In the genomic region with DNA sequence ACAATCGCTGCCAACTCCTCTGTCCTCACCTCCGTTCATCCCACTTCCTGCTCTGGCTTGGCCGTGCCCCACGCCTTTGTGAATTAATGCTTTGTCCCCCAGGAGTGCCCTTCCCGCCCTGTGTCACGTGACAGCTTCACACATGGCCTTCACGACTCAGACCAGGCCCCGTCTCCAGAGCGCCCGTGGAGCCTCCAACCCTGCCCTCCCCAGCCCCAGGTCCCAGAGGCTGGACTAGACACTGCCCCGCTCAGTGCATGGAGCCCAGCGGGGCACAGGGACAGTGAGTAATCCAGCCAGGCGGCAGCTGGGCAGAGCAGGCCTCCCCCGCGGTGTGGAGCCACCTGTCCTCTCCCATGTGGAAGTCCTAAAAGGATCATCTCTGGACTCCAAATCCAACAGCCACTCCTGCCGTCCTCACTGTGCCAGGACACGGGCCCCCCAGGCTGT, we compare ENCODE assay signal across 20 cellular contexts. TPM values are rescaled to one million over a fixed set of nuclear protein-coding genes. Genes with fewer than 3 reads are reported as not detected.
"Had no signal": no experiment of that assay in that cellular context is flagged by ENCODE, and none has a peak within 500 bp of the region (broad histone marks: within the 10 kb centered on the region; RNA-seq: fewer than 3 reads in every experiment).

No MANE protein-coding gene starts in this region.

- H3K4me3 Mint-ChIP-seq: activated CD8-positive, alpha-beta T cell treated with anti-CD3 and anti-CD28 coated beads, Interleukin-2, amount 10 ng/mL, durations not matched to agents 7 days and 5 days; activated naive CD8-positive, alpha-beta T cell treated with anti-CD3 and anti-CD28 coated beads, Interleukin-2, amount 10 ng/mL, durations not matched to agents 7 days and 5 days; immature natural killer cell; natural killer cell had no signal

- H3K4me3 ChIP-seq: breast epithelium, dorsolateral prefrontal cortex, prostate gland, sigmoid colon, suprapubic skin, upper lobe of left lung had no signal

- H3K36me3 ChIP-seq: breast epithelium, prostate gland, sigmoid colon, suprapubic skin, upper lobe of left lung had no signal

- H3K9me3 Mint-ChIP-seq: activated naive CD8-positive, alpha-beta T cell treated with anti-CD3 and anti-CD28 coated beads, Interleukin-2, amount 10 ng/mL, durations not matched to agents 7 days and 5 days; immature natural killer cell; natural killer cell had no signal

- H3K36me3 Mint-ChIP-seq: activated naive CD8-positive, alpha-beta T cell treated with anti-CD3 and anti-CD28 coated beads, Interleukin-2, amount 10 ng/mL, durations not matched to agents 7 days and 5 days; immature natural killer cell; natural killer cell had no signal

- H3K4me1 ChIP-seq: breast epithelium, prostate gland, sigmoid colon, suprapubic skin, upper lobe of left lung had no signal

- H3K4me1 Mint-ChIP-seq: activated naive CD8-positive, alpha-beta T cell treated with anti-CD3 and anti-CD28 coated beads, Interleukin-2, amount 10 ng/mL, durations not matched to agents 7 days and 5 days; natural killer cell had no signal

- FAIRE-seq: endometrium had no signal

- ATAC-seq: activated CD8-positive, alpha-beta T cell treated with anti-CD3 and anti-CD28 coated beads, Interleukin-2, amount 10 ng/mL, durations not matched to agents 7 days and 5 days; esophagus mucosa; natural killer cell had no signal

- H3K27ac ChIP-seq: breast epithelium, prostate gland, sigmoid colon, suprapubic skin, upper lobe of left lung, VCaP had no signal

- H3K27ac Mint-ChIP-seq: activated CD8-positive, alpha-beta T cell treated with anti-CD3 and anti-CD28 coated beads, Interleukin-2, amount 10 ng/mL, durations not matched to agents 7 days and 5 days; activated naive CD8-positive, alpha-beta T cell treated with anti-CD3 and anti-CD28 coated beads, Interleukin-2, amount 10 ng/mL, durations not matched to agents 7 days and 5 days; immature natural killer cell; natural killer cell had no signal

- DNase-seq: activated CD4-positive, alpha-beta T cell treated with anti-CD3 and anti-CD28 coated beads for 4 hours; activated CD8-positive, alpha-beta memory T cell treated with anti-CD3 and anti-CD28 coated beads, Interleukin-2, amount 50 U/mL, for 48 hours; activated CD8-positive, alpha-beta T cell treated with anti-CD3 and anti-CD28 coated beads, Interleukin-2, amount 10 ng/mL, durations not matched to agents 7 days and 5 days; activated naive CD8-positive, alpha-beta T cell treated with anti-CD3 and anti-CD28 coated beads, Interleukin-2, amount 10 ng/mL, durations not matched to agents 7 days and 5 days; immature natural killer cell; natural killer cell; occipital lobe; sigmoid colon; stimulated activated CD4-positive, alpha-beta T cell treated with anti-CD3 and anti-CD28 coated beads, Interleukin-12 subunit alpha, Interleukin-12 subunit beta, amount 100 ng/mL, for 4 hours; stimulated activated naive CD4-positive, alpha-beta T cell; T-helper 9 cell; upper lobe of left lung had no signal

- H3K9me3 ChIP-seq: prostate gland, sigmoid colon, suprapubic skin, upper lobe of left lung had no signal

RNA-seq across cellular contexts. Expression of a gene that starts 7.4 kb away (rescaled TPM):
- total RNA-seq: activated CD8-positive, alpha-beta T cell treated with anti-CD3 and anti-CD28 coated beads, Interleukin-2, amount 10 ng/mL, durations not matched to agents 7 days and 5 days; activated naive CD8-positive, alpha-beta T cell treated with anti-CD3 and anti-CD28 coated beads, Interleukin-2, amount 10 ng/mL, durations not matched to agents 7 days and 5 days; mononuclear cell; natural killer cell had no signal
- polyA plus RNA-seq: immature natural killer cell had no signal
